In genomic region chr6:6942826-6943225, GRCh38 we compare ENCODE assay signal across 8 cellular contexts.
DNase-seq lines count a peak whose midpoint lies in the region; ATAC-seq, FAIRE-seq and TF ChIP-seq lines count a peak whose summit lies in the region.

No MANE protein-coding gene starts in this region.

- H3K27ac ChIP-seq in left lung: peak overlapping the region in 1 of 2 donors; percentile 23

- H3K36me3 Mint-ChIP-seq in activated naive CD4-positive, alpha-beta T cell treated with anti-CD3 and anti-CD28 coated beads, Interleukin-2, amount 50 U/mL, for 24 hours: no peaks in the 10 kb centered on the region
- no peaks in the 10 kb centered on the region for H3K36me3 Mint-ChIP-seq in activated naive CD4-positive, alpha-beta T cell treated with anti-CD3 and anti-CD28 coated beads, Interleukin-2, amount 10 ng/mL, durations not matched to agents 7 days and 5 days
- no peaks in the 10 kb centered on the region for H3K36me3 Mint-ChIP-seq in type B pancreatic cell

- intact Hi-C loops in left lung (cut with DNase I): no loop called here

- TF ChIP-seq POLR2A in H54 (IDR thresholded peaks at IDR 0.05; ENCODE audit: low read depth, low read length): no peak

- H3K9me3 ChIP-seq in left lung: no peaks in the 10 kb centered on the region

- no peak for FAIRE-seq in H54 (lab: Jason Lieb, UNC)

- ATAC-seq in HG03565 (IDR thresholded peaks at IDR 0.05; ENCODE audit: unreplicated experiment): peak; percentile 77
- ATAC-seq in left lung: peak; percentile 97

- peak overlapping the region; percentile 21 for H3K4me3 Mint-ChIP-seq in activated naive CD4-positive, alpha-beta T cell treated with anti-CD3 and anti-CD28 coated beads, Interleukin-2, amount 50 U/mL, for 24 hours
- H3K4me3 Mint-ChIP-seq in activated naive CD4-positive, alpha-beta T cell treated with anti-CD3 and anti-CD28 coated beads, Interleukin-2, amount 10 ng/mL, durations not matched to agents 7 days and 5 days: no peak overlapping the region
- H3K4me3 Mint-ChIP-seq in type B pancreatic cell: no peak overlapping the region

- no peak overlapping the region for H3K4me3 ChIP-seq in left lung

- H3K27me3 Mint-ChIP-seq in activated naive CD4-positive, alpha-beta T cell treated with anti-CD3 and anti-CD28 coated beads, Interleukin-2, amount 50 U/mL, for 24 hours: no peaks in the 10 kb centered on the region
- H3K27me3 Mint-ChIP-seq in activated naive CD4-positive, alpha-beta T cell treated with anti-CD3 and anti-CD28 coated beads, Interleukin-2, amount 10 ng/mL, durations not matched to agents 7 days and 5 days: peaks cover 11% of the 10 kb centered on the region
- H3K27me3 Mint-ChIP-seq in type B pancreatic cell: no peaks in the 10 kb centered on the region

- peak overlapping the region; percentile 9 for H3K27ac Mint-ChIP-seq in activated naive CD4-positive, alpha-beta T cell treated with anti-CD3 and anti-CD28 coated beads, Interleukin-2, amount 50 U/mL, for 24 hours
- H3K27ac Mint-ChIP-seq in activated naive CD4-positive, alpha-beta T cell treated with anti-CD3 and anti-CD28 coated beads, Interleukin-2, amount 10 ng/mL, durations not matched to agents 7 days and 5 days: no peak overlapping the region
- H3K27ac Mint-ChIP-seq in type B pancreatic cell: no peak overlapping the region

- peaks cover 13% of the 10 kb centered on the region for H3K4me1 Mint-ChIP-seq in activated naive CD4-positive, alpha-beta T cell treated with anti-CD3 and anti-CD28 coated beads, Interleukin-2, amount 50 U/mL, for 24 hours
- peaks cover 9% of the 10 kb centered on the region for H3K4me1 Mint-ChIP-seq in activated naive CD4-positive, alpha-beta T cell treated with anti-CD3 and anti-CD28 coated beads, Interleukin-2, amount 10 ng/mL, durations not matched to agents 7 days and 5 days
- no peaks in the 10 kb centered on the region for H3K4me1 Mint-ChIP-seq in type B pancreatic cell (ENCODE audit: unreplicated experiment)

- no peaks in the 10 kb centered on the region for H3K9me3 Mint-ChIP-seq in activated naive CD4-positive, alpha-beta T cell treated with anti-CD3 and anti-CD28 coated beads, Interleukin-2, amount 50 U/mL, for 24 hours
- H3K9me3 Mint-ChIP-seq in activated naive CD4-positive, alpha-beta T cell treated with anti-CD3 and anti-CD28 coated beads, Interleukin-2, amount 10 ng/mL, durations not matched to agents 7 days and 5 days: no peaks in the 10 kb centered on the region
- H3K9me3 Mint-ChIP-seq in type B pancreatic cell: no peaks in the 10 kb centered on the region

- peaks cover 0 to 11% of the 10 kb centered on the region in 2 donors for H3K4me1 ChIP-seq in left lung

- H3K27me3 ChIP-seq in left lung: no peaks in the 10 kb centered on the region

- no peaks in the 10 kb centered on the region for H3K36me3 ChIP-seq in left lung

- TF ChIP-seq CTCF in left lung (IDR thresholded peaks at IDR 0.05): no peak
- no peak for TF ChIP-seq CTCF in type B pancreatic cell (conservative IDR thresholded peaks at IDR 0.05)

- DNase-seq in activated naive CD4-positive, alpha-beta T cell treated with anti-CD3 and anti-CD28 coated beads, Interleukin-2, amount 10 ng/mL, durations not matched to agents 7 days and 5 days: no peak
- peak; percentile 51 for DNase-seq in SW480 (ENCODE audit: low spot score)
- peak; percentile 80 to 86 for DNase-seq in left lung
- DNase-seq in activated effector memory CD4-positive, alpha-beta T cell treated with anti-CD3 and anti-CD28 coated beads, Interleukin-2, amount 50 U/mL, for 16 hours: no peak
- no peak for DNase-seq in type B pancreatic cell (ENCODE audit: extremely low spot score, unreplicated experiment)
- no peak for DNase-seq in H54 (ENCODE audit: insufficient read length, low spot score)

- CTCF ChIA-PET in activated naive CD4-positive, alpha-beta T cell treated with anti-CD3 and anti-CD28 coated beads, Interleukin-2, amount 10 ng/mL, durations not matched to agents 7 days and 5 days (lab: Charles Lee): no interaction called here

Comparison
In these comparisons a context has a peak if more than half of its experiments do, and no peak if none do; other contexts are left out.
1. DNase-seq: peak in SW480 (single experiment) and left lung (2 of 2); none in activated naive CD4-positive, alpha-beta T cell treated with anti-CD3 and anti-CD28 coated beads, Interleukin-2, amount 10 ng/mL, durations not matched to agents 7 days and 5 days (single experiment), activated effector memory CD4-positive, alpha-beta T cell treated with anti-CD3 and anti-CD28 coated beads, Interleukin-2, amount 50 U/mL, for 16 hours (single experiment), type B pancreatic cell (single experiment) and H54 (single experiment).